ENCODE assay signal across 19 cellular contexts in the genomic region with DNA sequence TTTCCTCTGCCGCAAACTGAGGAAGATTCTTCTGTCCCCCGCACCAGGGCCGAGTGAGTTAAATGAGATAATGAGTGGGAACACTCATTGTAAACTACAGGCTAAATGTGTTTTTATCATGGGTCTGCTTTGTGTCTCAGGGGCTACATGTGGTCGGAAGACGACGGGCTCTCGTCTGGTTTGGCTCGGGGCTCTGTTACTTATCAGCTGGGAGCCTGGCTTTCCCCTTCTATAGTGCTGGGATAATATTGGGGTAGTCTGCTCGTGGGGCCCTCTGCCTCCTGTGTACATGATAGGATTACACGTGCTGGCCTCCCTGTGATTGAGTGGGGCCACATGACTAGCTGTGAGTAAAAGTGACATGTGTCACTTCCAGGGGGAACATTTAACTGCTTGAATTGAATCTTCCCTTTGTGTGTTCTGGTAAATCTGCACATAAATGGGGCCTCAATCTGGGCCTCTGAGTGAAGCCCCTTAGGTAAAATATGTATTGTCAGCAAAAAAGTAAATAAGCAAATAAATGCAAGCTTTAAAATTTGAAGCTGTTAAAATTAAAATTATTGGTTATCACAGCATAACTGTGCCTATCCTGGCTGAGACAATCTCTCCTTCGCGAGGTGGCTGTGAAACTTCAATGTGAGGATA.
DNase-seq lines count a peak whose midpoint lies in the region; ATAC-seq and TF ChIP-seq lines count a peak whose summit lies in the region.
"Had no signal": no experiment of that assay in that cellular context is flagged by ENCODE, and none has a peak within 500 bp of the region (broad histone marks: within the 10 kb centered on the region; RNA-seq: fewer than 3 reads in every experiment).

No MANE protein-coding gene starts in this region.

- no peaks in the 10 kb centered on the region for H3K27me3 ChIP-seq in upper lobe of right lung
- H3K27me3 ChIP-seq: body of pancreas, stomach had no signal

- no peak overlapping the region for H3K27ac Mint-ChIP-seq in chondrocyte (ENCODE audit: unreplicated experiment)
- H3K27ac Mint-ChIP-seq: dendritic cell treated with granulocyte-macrophage colony-stimulating factor and Interleukin-4, amounts not matched to agents 40 ng/mL and 50 ng/mL, for 4 days; natural killer cell treated with Interleukin-12 subunit alpha and Interleukin-12 subunit beta and Interleukin-15 and Interleukin-18, amount 100 ng/mL, for 72 hours; T-helper 2 cell treated with Interferon-gamma antibody and Interleukin-4, amounts not matched to agents 5 μg/mL and 100 μg/mL, for 36 hours had no signal

- H3K9me3 ChIP-seq in upper lobe of right lung, result no peaks in the 10 kb centered on the region
- H3K9me3 ChIP-seq: body of pancreas, stomach had no signal

- no peak overlapping the region for H3K4me3 Mint-ChIP-seq in chondrocyte (ENCODE audit: unreplicated experiment)
- H3K4me3 Mint-ChIP-seq: dendritic cell treated with granulocyte-macrophage colony-stimulating factor and Interleukin-4, amounts not matched to agents 40 ng/mL and 50 ng/mL, for 4 days; natural killer cell treated with Interleukin-12 subunit alpha and Interleukin-12 subunit beta and Interleukin-15 and Interleukin-18, amount 100 ng/mL, for 72 hours; T-helper 2 cell treated with Interferon-gamma antibody and Interleukin-4, amounts not matched to agents 5 μg/mL and 100 μg/mL, for 36 hours had no signal

- no peak for TF ChIP-seq POLR2A in lower leg skin (IDR thresholded peaks at IDR 0.05)

- peaks cover 12% of the 10 kb centered on the region for H3K27me3 Mint-ChIP-seq in chondrocyte (ENCODE audit: low read depth)

- intact Hi-C loops in Right ventricle myocardium superior (cut with DNase I) (loop anchor here (10.0 kb wide), 1 partner anchor 294 kb away; the partner anchor contains the start of gene ERGIC1), Right ventricle myocardium inferior (cut with DNase I) (loop anchor here (5.0 kb wide), 1 partner anchor 526 kb away; no protein-coding TSS in a partner anchor), lower leg skin (cut with DNase I; ENCODE audit: low total_unique reads) (no loop called here), upper lobe of right lung (cut with DNase I) (no loop called here)

- ATAC-seq in Right ventricle myocardium superior (ENCODE audit: poor library complexity) (peak; percentile 18), Right ventricle myocardium inferior (no peak), upper lobe of right lung (no peak)
- ATAC-seq: body of pancreas; natural killer cell treated with Interleukin-12 subunit alpha and Interleukin-12 subunit beta and Interleukin-15 and Interleukin-18, amount 100 ng/mL, for 72 hours had no signal

- DNase-seq in Right ventricle myocardium superior (no peak), Right ventricle myocardium inferior (ENCODE audit: missing footprints) (no peak), coronary artery (ENCODE audit: low spot score) (peak; percentile 38), lower leg skin (ENCODE audit: low spot score in 2 of 2) (peak; percentile 1 to 58), upper lobe of right lung (peak; percentile 38), chondrocyte (ENCODE audit: low spot score) (no peak), C1 segment of cervical spinal cord (lab: John Stamatoyannopoulos, UW) (no peak), NCI-H524 treated with DMSO at 0.1 percent for 48 hours (lab: John Stamatoyannopoulos, UW) (no peak)
- DNase-seq: activated naive CD4-positive, alpha-beta T cell treated with anti-CD3 and anti-CD28 coated beads, Interleukin-2, amount 50 U/mL, for 16 hours; activated T-cell treated with anti-CD3 and anti-CD28 coated beads for 4 hours; EL; NCI-H1436; NCI-H345; stomach had no signal

- no peaks in the 10 kb centered on the region for H3K9me3 Mint-ChIP-seq in chondrocyte (ENCODE audit: low read depth)
- H3K9me3 Mint-ChIP-seq: dendritic cell treated with granulocyte-macrophage colony-stimulating factor and Interleukin-4, amounts not matched to agents 40 ng/mL and 50 ng/mL, for 4 days; natural killer cell treated with Interleukin-12 subunit alpha and Interleukin-12 subunit beta and Interleukin-15 and Interleukin-18, amount 100 ng/mL, for 72 hours; T-helper 2 cell treated with Interferon-gamma antibody and Interleukin-4, amounts not matched to agents 5 μg/mL and 100 μg/mL, for 36 hours had no signal

- TF ChIP-seq CTCF in coronary artery (IDR thresholded peaks at IDR 0.05), result no peak
- TF ChIP-seq CTCF in lower leg skin (IDR thresholded peaks at IDR 0.05), result no peak
- TF ChIP-seq CTCF in upper lobe of right lung (IDR thresholded peaks at IDR 0.05), result no peak
- no peak for TF ChIP-seq CTCF in chondrocyte (IDR thresholded peaks at IDR 0.05)

- 81 to 84% methylated on average over 12 of the region's 12 CpGs for WGBS in lower leg skin, 2 donors

- H3K36me3 Mint-ChIP-seq in chondrocyte (ENCODE audit: low read depth), result peaks cover 2% of the 10 kb centered on the region
- H3K36me3 Mint-ChIP-seq: natural killer cell treated with Interleukin-12 subunit alpha and Interleukin-12 subunit beta and Interleukin-15 and Interleukin-18, amount 100 ng/mL, for 72 hours had no signal

- peaks cover 5% of the 10 kb centered on the region for H3K4me1 Mint-ChIP-seq in chondrocyte (ENCODE audit: low read depth)

- no peaks in the 10 kb centered on the region for H3K36me3 ChIP-seq in upper lobe of right lung
- H3K36me3 ChIP-seq: stomach had no signal

- no peak overlapping the region for H3K27ac ChIP-seq in coronary artery
- H3K27ac ChIP-seq in upper lobe of right lung, result no peak overlapping the region
- H3K27ac ChIP-seq: body of pancreas, epithelial cell of prostate, stomach had no signal

- H3K4me3 ChIP-seq in coronary artery (no peak overlapping the region), lower leg skin (ENCODE audit: low read depth, poor library complexity, severe bottlenecking) (no peak overlapping the region), upper lobe of right lung (no peak overlapping the region)
- H3K4me3 ChIP-seq: body of pancreas, stomach had no signal

- no peaks in the 10 kb centered on the region for H3K4me1 ChIP-seq in upper lobe of right lung
- H3K4me1 ChIP-seq: body of pancreas had no signal

Comparison
In these comparisons a context has a peak if more than half of its experiments do, and no peak if none do; other contexts are left out.
1. DNase-seq: peak in coronary artery (single experiment), lower leg skin (2 of 2) and upper lobe of right lung (single experiment); none in Right ventricle myocardium superior (single experiment), Right ventricle myocardium inferior (single experiment), chondrocyte (single experiment), C1 segment of cervical spinal cord (0 of 14) and NCI-H524 treated with DMSO at 0.1 percent for 48 hours (single experiment).
2. intact Hi-C loops: an anchor here in Right ventricle myocardium superior (10.0 kb wide) and Right ventricle myocardium inferior (5.0 kb wide); none called in lower leg skin and upper lobe of right lung.